In the genomic region with DNA sequence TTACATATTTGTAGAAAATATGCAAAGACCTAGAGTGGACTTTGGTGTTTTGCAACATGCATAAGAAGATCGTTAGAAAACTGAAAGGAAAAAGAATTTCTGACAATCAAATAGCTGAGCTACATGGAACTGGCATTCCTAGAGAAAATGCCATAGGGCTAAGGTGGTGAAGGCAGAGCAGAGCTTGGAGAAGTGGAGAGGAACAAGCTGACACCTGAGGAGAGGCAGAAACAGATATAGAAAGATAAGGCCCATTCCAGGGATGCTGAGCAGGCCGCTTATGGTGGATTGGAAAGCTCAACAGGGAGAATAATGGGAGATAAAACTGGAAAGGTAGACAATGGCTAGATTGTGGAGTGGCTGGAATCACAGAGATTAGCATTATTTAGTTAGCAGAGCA, we compare ENCODE assay signal across 25 cellular contexts.
"Had no signal": no experiment of that assay in that cellular context is flagged by ENCODE, and none has a peak within 500 bp of the region (broad histone marks: within the 10 kb centered on the region; RNA-seq: fewer than 3 reads in every experiment).

No MANE protein-coding gene starts in this region.

- DNase-seq: colonic mucosa; effector CD8-positive, alpha-beta T cell; foreskin keratinocyte; heart left ventricle; hypothalamus; kidney; midbrain; naive thymus-derived CD4-positive, alpha-beta T cell; right lobe of liver; stimulated activated CD4-positive, alpha-beta T cell treated with anti-CD3 and anti-CD28 coated beads, Interleukin-15, amount 100 ng/mL, for 24 hours; stimulated activated CD4-positive, alpha-beta T cell treated with anti-CD3 and anti-CD28 coated beads, Interleukin-4, amount 100 ng/mL, for 1 hour; stimulated activated CD8-positive, alpha-beta memory T cell treated with anti-CD3 and anti-CD28 coated beads, Interleukin-4, amount 100 ng/mL, for 48 hours; stimulated activated naive CD4-positive, alpha-beta T cell treated with Interleukin-2 at 50 U/mL for 16 hours; stomach; thyroid gland had no signal

- H3K4me3 Mint-ChIP-seq: dendritic cell treated with granulocyte-macrophage colony-stimulating factor and Interleukin-4, amounts not matched to agents 40 ng/mL and 50 ng/mL, for 4 days; memory B cell; naive thymus-derived CD4-positive, alpha-beta T cell; nephron; neural progenitor cell; type B pancreatic cell had no signal

- H3K9me3 Mint-ChIP-seq: dendritic cell treated with granulocyte-macrophage colony-stimulating factor and Interleukin-4, amounts not matched to agents 40 ng/mL and 50 ng/mL, for 4 days; nephron; type B pancreatic cell had no signal

- H3K4me2 ChIP-seq: neural progenitor cell had no signal

- H3K36me3 ChIP-seq: colonic mucosa, esophagus muscularis mucosa, gastroesophageal sphincter, heart left ventricle, neural progenitor cell, right lobe of liver, thyroid gland had no signal

- H3K9ac ChIP-seq: neural progenitor cell, parathyroid adenoma had no signal

- H3K4me1 ChIP-seq: colonic mucosa, esophagus muscularis mucosa, foreskin keratinocyte, gastroesophageal sphincter, heart left ventricle, neural progenitor cell, parathyroid adenoma, right lobe of liver, stomach, thyroid gland had no signal

- H3K27me3 Mint-ChIP-seq: dendritic cell treated with granulocyte-macrophage colony-stimulating factor and Interleukin-4, amounts not matched to agents 40 ng/mL and 50 ng/mL, for 4 days; progenitor cell of endocrine pancreas; type B pancreatic cell had no signal

- H3K4me3 ChIP-seq: colonic mucosa, esophagus muscularis mucosa, gastroesophageal sphincter, heart left ventricle, lung, neural progenitor cell, right lobe of liver, stomach, thyroid gland had no signal

- H3K27me3 ChIP-seq: colonic mucosa, esophagus muscularis mucosa, foreskin keratinocyte, gastroesophageal sphincter, heart left ventricle, neural progenitor cell, right lobe of liver, stomach, thyroid gland had no signal

- H3K79me2 ChIP-seq: parathyroid adenoma had no signal

- H3K9me3 ChIP-seq: colonic mucosa, esophagus muscularis mucosa, gastroesophageal sphincter, heart left ventricle, right lobe of liver, stomach, thyroid gland had no signal

- H3K36me3 Mint-ChIP-seq: memory B cell; naive thymus-derived CD4-positive, alpha-beta T cell; type B pancreatic cell had no signal

- H3K27ac ChIP-seq: colonic mucosa, esophagus muscularis mucosa, foreskin keratinocyte, gastroesophageal sphincter, heart left ventricle, neural progenitor cell, parathyroid adenoma, right lobe of liver, stomach, thyroid gland had no signal

- H2AFZ ChIP-seq: neural progenitor cell, parathyroid adenoma had no signal

- ATAC-seq: foreskin keratinocyte; gastroesophageal sphincter; heart left ventricle; naive thymus-derived CD4-positive, alpha-beta T cell had no signal

- H3K27ac Mint-ChIP-seq: dendritic cell treated with granulocyte-macrophage colony-stimulating factor and Interleukin-4, amounts not matched to agents 40 ng/mL and 50 ng/mL, for 4 days; memory B cell; naive thymus-derived CD4-positive, alpha-beta T cell; nephron; neural progenitor cell; progenitor cell of endocrine pancreas; type B pancreatic cell had no signal

- H3K4me1 Mint-ChIP-seq: memory B cell; naive thymus-derived CD4-positive, alpha-beta T cell; nephron had no signal
